In genomic region chr9:16385590-16386578, GRCh38 we compare ENCODE assay signal across 16 cellular contexts.
DNase-seq lines count a peak whose midpoint lies in the region; ATAC-seq, FAIRE-seq and TF ChIP-seq lines count a peak whose summit lies in the region.
"Had no signal": no experiment of that assay in that cellular context is flagged by ENCODE, and none has a peak within 500 bp of the region (broad histone marks: within the 10 kb centered on the region; RNA-seq: fewer than 3 reads in every experiment).

No MANE protein-coding gene starts in this region.

- no peak overlapping the region for H3K4me3 ChIP-seq in IMR-90 (ENCODE audit: insufficient read depth, low read depth, low read length)
- H3K4me3 ChIP-seq in bronchial epithelial cell (ENCODE audit: low read depth, low read length), result no peak overlapping the region
- no peak overlapping the region for H3K4me3 ChIP-seq in kidney epithelial cell (ENCODE audit: low read depth, low read length)
- H3K4me3 ChIP-seq in left lung, result no peak overlapping the region

- no peaks in the 10 kb centered on the region for H4K20me1 ChIP-seq in IMR-90 (ENCODE audit: insufficient read depth, low read length)

- H3K36me3 ChIP-seq in IMR-90 (ENCODE audit: control insufficient read depth, insufficient read depth, low read length), result no peaks in the 10 kb centered on the region
- H3K36me3 ChIP-seq in bronchial epithelial cell (ENCODE audit: control insufficient read depth, insufficient read depth, low read length), result no peaks in the 10 kb centered on the region
- no peaks in the 10 kb centered on the region for H3K36me3 ChIP-seq in kidney epithelial cell (ENCODE audit: control insufficient read depth, insufficient read depth, low read length)
- H3K36me3 ChIP-seq in left lung, result no peaks in the 10 kb centered on the region

- no peaks in the 10 kb centered on the region for H3K9me3 ChIP-seq in IMR-90 (ENCODE audit: control insufficient read depth, insufficient read depth, low read length)
- H3K9me3 ChIP-seq in left lung, result peaks cover 0 to 5% of the 10 kb centered on the region in 2 donors

- no peaks in the 10 kb centered on the region for H3K27me3 Mint-ChIP-seq in T-cell

- H3K4me2 ChIP-seq in IMR-90 (ENCODE audit: low read depth, low read length), result peak overlapping the region; percentile 55
- H3K4me2 ChIP-seq: KMS-11 had no signal

- H2AFZ ChIP-seq in IMR-90 (replicated peaks; ENCODE audit: low read length, poor library complexity), result peak overlapping the region; percentile 69
- H2AFZ ChIP-seq: parathyroid adenoma had no signal

- H2BK20ac ChIP-seq in IMR-90 (ENCODE audit: low read depth, low read length), result peak overlapping the region; percentile 80

- CTCF ChIA-PET in IMR-90 (lab: Yijun Ruan, JAX), result no interaction called here
- CTCF ChIA-PET in T-cell (lab: Charles Lee), result no interaction called here

- no peak for TF ChIP-seq RAD21 in IMR-90 (IDR thresholded peaks at IDR 0.05; ENCODE audit: low read length)

- no peak for FAIRE-seq in bronchial epithelial cell (lab: Jason Lieb, UNC)

- peak overlapping the region; percentile 65 for H2BK5ac ChIP-seq in IMR-90 (ENCODE audit: low read depth, low read length, poor library complexity, severe bottlenecking)

- H3K27me3 ChIP-seq in IMR-90 (ENCODE audit: control insufficient read depth, insufficient read depth, low read length) (no peaks in the 10 kb centered on the region), bronchial epithelial cell (ENCODE audit: control insufficient read depth, insufficient read depth, low read length) (no peaks in the 10 kb centered on the region), kidney epithelial cell (ENCODE audit: control insufficient read depth, insufficient read depth, low read length) (no peaks in the 10 kb centered on the region), left lung (no peaks in the 10 kb centered on the region)

- peak overlapping the region; percentile 72 for H4K5ac ChIP-seq in IMR-90 (ENCODE audit: low read depth, low read length)

- no peak overlapping the region for H3K56ac ChIP-seq in IMR-90 (ENCODE audit: extremely low read depth, insufficient read depth, low read length)

- POLR2A ChIA-PET in IMR-90 (lab: Charles Lee; ENCODE audit: unreplicated experiment), result no interaction called here
- POLR2A ChIA-PET in T-cell (lab: Charles Lee), result no interaction called here

- H3K4me1 ChIP-seq in IMR-90 (ENCODE audit: control insufficient read depth, insufficient read depth, low read length), result peaks cover 5% of the 10 kb centered on the region
- H3K4me1 ChIP-seq in left lung, result no peaks in the 10 kb centered on the region
- H3K4me1 ChIP-seq: parathyroid adenoma had no signal

- peak overlapping the region; percentile 66 for H2AK5ac ChIP-seq in IMR-90 (ENCODE audit: low read depth, low read length)

- H3K4ac ChIP-seq in IMR-90 (ENCODE audit: low read depth, low read length), result peak overlapping the region; percentile 87

- H3K36me3 Mint-ChIP-seq in T-cell, result no peaks in the 10 kb centered on the region

- peak overlapping the region; percentile 15 to 81; a peak in 2 of 4 replicates for H4K8ac ChIP-seq in IMR-90 (ENCODE audit: low read depth in 2 of 2, low read length in 2 of 2)

- H3K27ac ChIP-seq in IMR-90 (ENCODE audit: insufficient read depth, low read length), result peak overlapping the region; percentile 79
- no peak overlapping the region for H3K27ac ChIP-seq in left lung
- H3K27ac ChIP-seq: KMS-11, parathyroid adenoma had no signal

- TF ChIP-seq CTCF in IMR-90 (conservative IDR thresholded peaks at IDR 0.05; ENCODE audit: low read depth, low read length), result no peak
- TF ChIP-seq CTCF in bronchial epithelial cell (IDR thresholded peaks at IDR 0.05; ENCODE audit: insufficient read depth, low read length, severe bottlenecking), result no peak
- no peak for TF ChIP-seq CTCF in kidney epithelial cell (IDR thresholded peaks at IDR 0.05; ENCODE audit: insufficient read depth, low read length, poor library complexity, severe bottlenecking)
- no peak for TF ChIP-seq CTCF in left lung (IDR thresholded peaks at IDR 0.05)

- peak overlapping the region; percentile 84 for H2BK120ac ChIP-seq in IMR-90 (ENCODE audit: low read depth, low read length)

- WGBS in IMR-90 (ENCODE audit: extremely low coverage in 2 of 2, insufficient read length in 1 of 2), 2 experiments, result 57% methylated on average over 1 of the region's 3 CpGs; no CpG with 5 or more reads in 1 of the 2 experiments

- H3K14ac ChIP-seq in IMR-90 (replicated peaks; ENCODE audit: low read depth, low read length), result peak overlapping the region; percentile 83

- TF ChIP-seq POLR2A in IMR-90 (IDR thresholded peaks at IDR 0.05; ENCODE audit: low read depth, low read length), result no peak

- intact Hi-C loops in IMR-90 (cut with micrococcal nuclease), result no loop called here
- intact Hi-C loops in left lung (cut with DNase I), result no loop called here

- no TSS peak for BruUV-seq in IMR-90 (replicated peaks; lab: Mats Ljungman, UMichigan)

- peaks cover 11 to 21% (median 11%) of the 10 kb centered on the region in 3 donors for H3K9me3 Mint-ChIP-seq in T-cell

- H3K27ac Mint-ChIP-seq in T-cell, result no peak overlapping the region

- peak overlapping the region; percentile 49 for H3K9ac ChIP-seq in IMR-90 (ENCODE audit: low read depth, low read length)
- H3K9ac ChIP-seq: KMS-11, parathyroid adenoma had no signal

- peak overlapping the region; percentile 18; the same call in 1 of the 2 replicates for H3K23ac ChIP-seq in IMR-90 (ENCODE audit: low read depth, low read length)

- H4K91ac ChIP-seq in IMR-90 (ENCODE audit: insufficient read depth, low read depth, low read length), result peak overlapping the region; percentile 75

- no peak overlapping the region for H2AK9ac ChIP-seq in IMR-90 (replicated peaks; ENCODE audit: low read depth, low read length, poor library complexity)

- peak overlapping the region; percentile 82 for H3K18ac ChIP-seq in IMR-90 (ENCODE audit: low read depth, low read length)

- no peak overlapping the region for H3K4me3 Mint-ChIP-seq in T-cell
- H3K4me3 Mint-ChIP-seq: activated T-cell treated with anti-CD3 and anti-CD28 coated beads, Interleukin-2, amount 50 U/mL, for 4 hours had no signal

- H3K79me1 ChIP-seq in IMR-90 (ENCODE audit: low read depth in 1 of 2, low read length in 2 of 2), result no peaks in the 10 kb centered on the region

- in situ Hi-C loops in IMR-90 (cut with MboI; ENCODE audit: low sequenced_read_pairs), result no loop called here

- no peaks in the 10 kb centered on the region for H3K4me1 Mint-ChIP-seq in T-cell

- peak overlapping the region; percentile 98; the same call in 2 of the 3 replicates for H2BK15ac ChIP-seq in IMR-90 (ENCODE audit: low read depth, low read length)

- dilution Hi-C loops in IMR-90 (cut with HindIII; ENCODE audit: low sequenced_read_pairs, unreplicated experiment), result no loop called here

- peak; percentile 61 for DNase-seq in AG08395 (ENCODE audit: low spot score)
- peak; percentile 80 for DNase-seq in IMR-90
- peak; percentile 71 for DNase-seq in bronchial epithelial cell (ENCODE audit: low read depth)
- DNase-seq in kidney epithelial cell (ENCODE audit: low read depth), result peak; percentile 35
- DNase-seq in left lung, result no peak
- DNase-seq in T-cell, result no peak
- no peak for DNase-seq in activated CD8-positive, alpha-beta memory T cell treated with anti-CD3 and anti-CD28 coated beads for 24 hours
- DNase-seq: activated CD4-positive, alpha-beta T cell treated with anti-CD3 and anti-CD28 coated beads for 1 hour; activated T-cell treated with anti-CD3 and anti-CD28 coated beads, Interleukin-2, amount 50 U/mL, for 4 hours; DMS79 treated with DMSO at 0.1 percent for 48 hours; effector memory CD4-positive, alpha-beta T cell; NCI-H1930; stimulated activated CD4-positive, alpha-beta T cell treated with anti-CD3 and anti-CD28 coated beads, Interleukin-2, amount 100 ng/mL, for 24 hours had no signal

- ATAC-seq in IMR-90 (ENCODE audit: low read depth) (peak; percentile 54), left lung (no peak), T-cell (replicated peaks in 1 of 4) (no peak), GM19397 (IDR thresholded peaks at IDR 0.05; ENCODE audit: unreplicated experiment) (no peak)
- ATAC-seq: activated T-cell treated with anti-CD3 and anti-CD28 coated beads, Interleukin-2, amount 50 U/mL, for 4 hours had no signal

- no peaks in the 10 kb centered on the region for H3K9me1 ChIP-seq in IMR-90 (ENCODE audit: insufficient read depth, low read length)

TF ChIP-seq in IMR-90, 13 proteins besides CTCF, POLR2A, EP300 and RAD21:
- TF ChIP-seq MXI1 (IDR thresholded peaks at IDR 0.05; ENCODE audit: borderline replicate concordance, low read depth, low read length), result no peak
- peak; percentile 17; the same call in 1 of the 2 replicates for TF ChIP-seq CEBPB (IDR thresholded peaks at IDR 0.05; ENCODE audit: low read depth, low read length)
- TF ChIP-seq, protein P1, sequence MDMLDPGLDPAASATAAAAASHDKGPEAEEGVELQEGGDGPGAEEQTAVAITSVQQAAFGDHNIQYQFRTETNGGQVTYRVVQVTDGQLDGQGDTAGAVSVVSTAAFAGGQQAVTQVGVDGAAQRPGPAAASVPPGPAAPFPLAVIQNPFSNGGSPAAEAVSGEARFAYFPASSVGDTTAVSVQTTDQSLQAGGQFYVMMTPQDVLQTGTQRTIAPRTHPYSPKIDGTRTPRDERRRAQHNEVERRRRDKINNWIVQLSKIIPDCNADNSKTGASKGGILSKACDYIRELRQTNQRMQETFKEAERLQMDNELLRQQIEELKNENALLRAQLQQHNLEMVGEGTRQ (IDR thresholded peaks at IDR 0.05; ENCODE audit: low read depth, low read length), result no peak
- TF ChIP-seq BHLHE40 (IDR thresholded peaks at IDR 0.05; ENCODE audit: low read depth, low read length), result no peak
- TF ChIP-seq FOS (IDR thresholded peaks at IDR 0.05; ENCODE audit: low read depth, low read length), result peak; percentile 14; the same call in 1 of the 2 replicates

Comparison
In these comparisons a context has a peak if more than half of its experiments do, and no peak if none do; other contexts are left out.
1. DNase-seq: peak in AG08395 (single experiment), IMR-90 (single experiment), bronchial epithelial cell (single experiment) and kidney epithelial cell (single experiment); none in left lung (0 of 2), T-cell (0 of 34) and activated CD8-positive, alpha-beta memory T cell treated with anti-CD3 and anti-CD28 coated beads for 24 hours (single experiment).